Comparison of ENCODE assay signal across 8 cellular contexts in genomic region chr20:58179432-58180099, GRCh38. TPM values are rescaled to one million over a fixed set of nuclear protein-coding genes. Genes with fewer than 3 reads are reported as not detected.
A peak's percentile ranks its signal among the peaks of the same experiment; 100 is the strongest.
DNase-seq lines count a peak whose midpoint lies in the region; ATAC-seq and TF ChIP-seq lines count a peak whose summit lies in the region.

No MANE protein-coding gene starts in this region.

- peaks cover 28% of the 10 kb centered on the region for H3K27me3 Mint-ChIP-seq in type B pancreatic cell

- DNase-seq in EL (peak; percentile 35), HL-60 (ENCODE audit: low read depth in 1 of 2, low spot score in 1 of 2) (peak in 1 of 2 experiments; percentile 35), SK-N-MC (ENCODE audit: low read depth, low spot score) (no peak), Right ventricle myocardium superior (peak; percentile 80), pons (ENCODE audit: low spot score) (peak; percentile 11), type B pancreatic cell (ENCODE audit: extremely low spot score, unreplicated experiment) (peak; percentile 86)
- peak; percentile 72 for DNase-seq in activated naive CD4-positive, alpha-beta T cell treated with anti-CD3 and anti-CD28 coated beads, Interleukin-2, amount 50 U/mL, for 16 hours

- H3K27ac ChIP-seq in HL-60 (replicated peaks) = no peak overlapping the region
- no peak overlapping the region for H3K27ac ChIP-seq in SK-N-MC

- peak overlapping the region; percentile 16 for H3K27ac Mint-ChIP-seq in type B pancreatic cell

- H3K4me3 ChIP-seq in HL-60 (replicated peaks; ENCODE audit: insufficient read depth, low read length) (no peak overlapping the region), SK-N-MC (peak overlapping the region; percentile 70)

- peaks cover 6% of the 10 kb centered on the region for H3K27me3 ChIP-seq in HL-60 (ENCODE audit: insufficient read depth, poor library complexity, severe bottlenecking)

- TF ChIP-seq CTCF in HL-60 (IDR thresholded peaks at IDR 0.05; ENCODE audit: insufficient read depth, low read length) = peak; percentile 67
- peak; percentile 99 for TF ChIP-seq CTCF in type B pancreatic cell (conservative IDR thresholded peaks at IDR 0.05)

- H3K9me3 ChIP-seq in SK-N-MC (ENCODE audit: low read depth, low read length) = no peaks in the 10 kb centered on the region

- H3K9ac ChIP-seq in SK-N-MC (ENCODE audit: insufficient read length) = peak overlapping the region; percentile 14

- peaks cover 2% of the 10 kb centered on the region for H3K9me3 Mint-ChIP-seq in type B pancreatic cell

- intact Hi-C loops in Right ventricle myocardium superior (cut with DNase I) = loop anchor here (5.0 to 10.0 kb wide), 3 partner anchors 85 to 522 kb away; no protein-coding TSS in a partner anchor

- H3K36me3 ChIP-seq in SK-N-MC (ENCODE audit: insufficient read depth, low read length) = no peaks in the 10 kb centered on the region

- ATAC-seq in Right ventricle myocardium superior (ENCODE audit: poor library complexity) (peak; percentile 85), GM21390 (IDR thresholded peaks at IDR 0.05; ENCODE audit: unreplicated experiment) (no peak)

- peak overlapping the region; percentile 81 for H3K4me3 Mint-ChIP-seq in type B pancreatic cell

- no peaks in the 10 kb centered on the region for H3K36me3 Mint-ChIP-seq in type B pancreatic cell

- H3K4me1 Mint-ChIP-seq in type B pancreatic cell (ENCODE audit: unreplicated experiment) = peaks cover 21% of the 10 kb centered on the region

RNA-seq across cellular contexts. Expression of gene ANKRD60, which starts 48.9 kb away (rescaled TPM):
- total RNA-seq in Right ventricle myocardium superior (not detected), type B pancreatic cell (ENCODE audit: low replicate concordance) (not detected in 2 replicates)
